Comparison of ENCODE assay signal across 13 cellular contexts in genomic region chr18:24006731-24007308, GRCh38.
"Had no signal": no experiment of that assay in that cellular context is flagged by ENCODE, and none has a peak within 500 bp of the region (broad histone marks: within the 10 kb centered on the region; RNA-seq: fewer than 3 reads in every experiment).

No MANE protein-coding gene starts in this region.

- DNase-seq: activated gamma-delta T cell; activated T-cell treated with anti-CD3 and anti-CD28 coated beads, Interleukin-2, amount 50 U/mL, for 1 hour; colonic mucosa; effector CD8-positive, alpha-beta T cell; hypothalamus; lower lobe of right lung; natural killer cell; posterior cingulate gyrus; stimulated activated CD4-positive, alpha-beta T cell treated with anti-CD3 and anti-CD28 coated beads, Interleukin-4, amount 100 ng/mL, for 4 hours; stomach had no signal

- H3K4me3 Mint-ChIP-seq: natural killer cell, WTC11 had no signal

- H3K4me1 ChIP-seq: colonic mucosa had no signal

- H3K36me3 Mint-ChIP-seq: natural killer cell, WTC11 had no signal

- ATAC-seq: lower lobe of right lung, natural killer cell, WTC11 had no signal

- H3K9me3 Mint-ChIP-seq: natural killer cell had no signal

- H3K4me3 ChIP-seq: colonic mucosa, lower lobe of right lung, stomach, thoracic aorta had no signal

- H3K27ac ChIP-seq: colonic mucosa, lower lobe of right lung, stomach, thoracic aorta had no signal

- H3K36me3 ChIP-seq: colonic mucosa, lower lobe of right lung, stomach, thoracic aorta had no signal

- FAIRE-seq: astrocyte had no signal

- H3K27me3 ChIP-seq: colonic mucosa, stomach had no signal

- H3K9me3 ChIP-seq: colonic mucosa, lower lobe of right lung, stomach, thoracic aorta had no signal

- H3K27ac Mint-ChIP-seq: natural killer cell, WTC11 had no signal
